17 cellular contexts compared by ENCODE assay signal in genomic region chr12:112161711-112162110, GRCh38. TPM values are rescaled to one million over a fixed set of nuclear protein-coding genes. Genes with fewer than 3 reads are reported as not detected.
DNase-seq lines count a peak whose midpoint lies in the region; ATAC-seq and TF ChIP-seq lines count a peak whose summit lies in the region.
"Had no signal": no experiment of that assay in that cellular context is flagged by ENCODE, and none has a peak within 500 bp of the region (broad histone marks: within the 10 kb centered on the region; RNA-seq: fewer than 3 reads in every experiment).

No MANE protein-coding gene starts in this region.

- intact Hi-C loops in activated CD4-positive, alpha-beta T cell treated with anti-CD3 and anti-CD28 coated beads, Interleukin-2, amount 10 ng/mL, durations not matched to agents 24 days and 14 days (cut with micrococcal nuclease), result no loop called here
- intact Hi-C loops in spleen (cut with DNase I; ENCODE audit: low total_unique reads), result no loop called here
- intact Hi-C loops in lower leg skin (cut with DNase I; ENCODE audit: low total_unique reads), result no loop called here

- 86 to 92% (median 88%) methylated on average over 9 of the region's 9 CpGs for WGBS in spleen, 5 donors
- WGBS in lower leg skin, 2 donors, result 56 to 75% methylated on average over 9 of the region's 9 CpGs

- TF ChIP-seq POLR2A in spleen (IDR thresholded peaks at IDR 0.05), result no peak
- TF ChIP-seq POLR2A in lower leg skin (IDR thresholded peaks at IDR 0.05), result no peak

- ATAC-seq in T-helper 17 cell, result no peak
- ATAC-seq: pancreas had no signal

- H3K27me3 ChIP-seq in spleen (replicated peaks in 1 of 7) (no peaks in the 10 kb centered on the region), H7 (ENCODE audit: control insufficient read depth, insufficient read depth, low read length) (no peaks in the 10 kb centered on the region)
- H3K27me3 ChIP-seq: BLaER1, pancreas, stomach, upper lobe of left lung had no signal

- TF ChIP-seq CTCF in fibroblast of pulmonary artery (IDR thresholded peaks at IDR 0.05; ENCODE audit: low read length, missing control alignments) (no peak), spleen (IDR thresholded peaks at IDR 0.05 in 8 of 11, conservative IDR thresholded peaks at IDR 0.05 in 3 of 11) (no peak), GM20000 (IDR thresholded peaks at IDR 0.05; ENCODE audit: extremely low read depth, missing control alignments) (no peak), lower leg skin (IDR thresholded peaks at IDR 0.05) (no peak)

- H3K4me1 ChIP-seq in spleen, result no peaks in the 10 kb centered on the region
- H3K4me1 ChIP-seq: BLaER1, pancreas, stomach, upper lobe of left lung had no signal

- H3K27ac Mint-ChIP-seq in activated CD4-positive, alpha-beta T cell treated with anti-CD3 and anti-CD28 coated beads, Interleukin-2, amount 10 ng/mL, durations not matched to agents 24 days and 14 days, result peak overlapping the region; percentile 26
- peak overlapping the region; percentile 53 for H3K27ac Mint-ChIP-seq in T-helper 17 cell
- H3K27ac Mint-ChIP-seq: activated CD4-positive, alpha-beta memory T cell treated with anti-CD3 and anti-CD28 coated beads, Interleukin-2, amount 10 ng/mL, durations not matched to agents 7 days and 5 days had no signal

- H3K9me3 Mint-ChIP-seq in activated CD4-positive, alpha-beta T cell treated with anti-CD3 and anti-CD28 coated beads, Interleukin-2, amount 10 ng/mL, durations not matched to agents 24 days and 14 days, result peaks cover 10% of the 10 kb centered on the region

- peaks cover 47% of the 10 kb centered on the region for H3K36me3 Mint-ChIP-seq in activated CD4-positive, alpha-beta T cell treated with anti-CD3 and anti-CD28 coated beads, Interleukin-2, amount 10 ng/mL, durations not matched to agents 24 days and 14 days (ENCODE audit: low read depth)
- H3K36me3 Mint-ChIP-seq in T-helper 17 cell (ENCODE audit: low read depth), result peaks cover 3% of the 10 kb centered on the region

- no peaks in the 10 kb centered on the region for H3K27me3 Mint-ChIP-seq in activated CD4-positive, alpha-beta T cell treated with anti-CD3 and anti-CD28 coated beads, Interleukin-2, amount 10 ng/mL, durations not matched to agents 24 days and 14 days
- no peaks in the 10 kb centered on the region for H3K27me3 Mint-ChIP-seq in T-helper 17 cell
- H3K27me3 Mint-ChIP-seq: activated CD4-positive, alpha-beta memory T cell treated with anti-CD3 and anti-CD28 coated beads, Interleukin-2, amount 10 ng/mL, durations not matched to agents 7 days and 5 days had no signal

- H3K4me1 Mint-ChIP-seq in activated CD4-positive, alpha-beta T cell treated with anti-CD3 and anti-CD28 coated beads, Interleukin-2, amount 10 ng/mL, durations not matched to agents 24 days and 14 days, result peaks cover 20% of the 10 kb centered on the region
- H3K4me1 Mint-ChIP-seq in T-helper 17 cell, result peaks cover 4% of the 10 kb centered on the region

- H3K9me3 ChIP-seq in T-helper 17 cell (ENCODE audit: control insufficient read depth, low read length, poor library complexity, severe bottlenecking) (peaks cover 5% of the 10 kb centered on the region), spleen (peaks cover 0 to 19% (median 9%) of the 10 kb centered on the region in 8 donors)
- H3K9me3 ChIP-seq: pancreas, upper lobe of left lung had no signal

- peaks cover 0 to 93% (median 64%) of the 10 kb centered on the region in 6 donors for H3K36me3 ChIP-seq in spleen
- H3K36me3 ChIP-seq in H7 (replicated peaks; ENCODE audit: control insufficient read depth, insufficient read depth, low read length), result peaks cover 8% of the 10 kb centered on the region

- no peak overlapping the region for H3K4me3 ChIP-seq in fibroblast of pulmonary artery (replicated peaks; ENCODE audit: low read depth, low read length)
- H3K4me3 ChIP-seq in spleen, result no peak overlapping the region
- H3K4me3 ChIP-seq in H7 (ENCODE audit: insufficient read depth, low read depth, low read length), result no peak overlapping the region
- H3K4me3 ChIP-seq in lower leg skin (ENCODE audit: low read depth, poor library complexity, severe bottlenecking), result no peak overlapping the region
- H3K4me3 ChIP-seq: BLaER1, pancreas, stomach, upper lobe of left lung had no signal

- no peak overlapping the region for H3K4me3 Mint-ChIP-seq in activated CD4-positive, alpha-beta T cell treated with anti-CD3 and anti-CD28 coated beads, Interleukin-2, amount 10 ng/mL, durations not matched to agents 24 days and 14 days
- H3K4me3 Mint-ChIP-seq in T-helper 17 cell, result no peak overlapping the region
- H3K4me3 Mint-ChIP-seq: activated CD4-positive, alpha-beta memory T cell treated with anti-CD3 and anti-CD28 coated beads, Interleukin-2, amount 10 ng/mL, durations not matched to agents 7 days and 5 days had no signal

- no peak overlapping the region for H3K27ac ChIP-seq in spleen
- H3K27ac ChIP-seq: BLaER1, pancreas, stomach, upper lobe of left lung had no signal

- DNase-seq in activated CD4-positive, alpha-beta T cell treated with anti-CD3 and anti-CD28 coated beads, Interleukin-2, amount 10 ng/mL, durations not matched to agents 24 days and 14 days, result no peak
- DNase-seq in activated CD4-positive, alpha-beta T cell treated with anti-CD3 and anti-CD28 coated beads, Interleukin-2, amount 50 U/mL, for 1 hour, result no peak
- DNase-seq in T-helper 17 cell (no peak), fibroblast of pulmonary artery (ENCODE audit: low read depth) (peak; percentile 8), spleen (peak; percentile 64), GM20000 (ENCODE audit: low spot score) (no peak), H7 (no peak), lower leg skin (ENCODE audit: low spot score in 2 of 2) (no peak)
- DNase-seq: activated CD4-positive, alpha-beta memory T cell treated with anti-CD3 and anti-CD28 coated beads, Interleukin-2, amount 10 ng/mL, durations not matched to agents 7 days and 5 days; NCI-H1436; NCI-H748 treated with DMSO at 0.1 percent for 48 hours; pancreas; SHP77; stimulated activated CD4-positive, alpha-beta T cell treated with anti-CD3 and anti-CD28 coated beads, Interleukin-2, amount 100 ng/mL, for 24 hours; stomach; upper lobe of left lung had no signal

RNA-seq across cellular contexts. Expression of gene TRAFD1, which starts 36.4 kb away (rescaled TPM):
- 45.6 and 48.3 TPM in 2 replicates for total RNA-seq in activated CD4-positive, alpha-beta T cell treated with anti-CD3 and anti-CD28 coated beads, Interleukin-2, amount 10 ng/mL, durations not matched to agents 24 days and 14 days
- total RNA-seq in T-helper 17 cell (10 to 100 TPM; 24.3 to 26.2 TPM), spleen (10 to 100 TPM; 47.3 to 63.4 (median 54.8) TPM), lower leg skin (10 to 100 TPM; 46.3 to 82.9 (median 67.4) TPM)
- 10 to 100 TPM; 18.6 to 31.2 (median 19.2) TPM for polyA plus RNA-seq in spleen
- 21.1 and 24.2 TPM in 2 replicates for total RNA-seq in H7 (2014; rRNA removed; shearing (Covaris generic))

RNA-seq across cellular contexts. Expression of gene NAA25, which starts 53.1 kb away (rescaled TPM):
- total RNA-seq in activated CD4-positive, alpha-beta T cell treated with anti-CD3 and anti-CD28 coated beads, Interleukin-2, amount 10 ng/mL, durations not matched to agents 24 days and 14 days, result 60.0 and 62.1 TPM in 2 replicates
- 10 to 100 TPM; 29.9 to 34.7 TPM for total RNA-seq in T-helper 17 cell
- 10 to 100 TPM; 25.6 to 40.3 (median 29.8) TPM for total RNA-seq in spleen
- polyA plus RNA-seq in spleen, result 1 to 10 TPM; 4.3 to 5.9 (median 5.3) TPM
- 23.2 and 30.3 TPM in 2 replicates for total RNA-seq in H7 (2014; rRNA removed; shearing (Covaris generic))
- total RNA-seq in lower leg skin, result 10 to 100 TPM; 13.9 to 30.8 (median 23.0) TPM

Comparison
In these comparisons a context has a peak if more than half of its experiments do, and no peak if none do; other contexts are left out.
1. DNase-seq: peak in fibroblast of pulmonary artery (single experiment) and spleen (single experiment); none in activated CD4-positive, alpha-beta T cell treated with anti-CD3 and anti-CD28 coated beads, Interleukin-2, amount 10 ng/mL, durations not matched to agents 24 days and 14 days (single experiment), activated CD4-positive, alpha-beta T cell treated with anti-CD3 and anti-CD28 coated beads, Interleukin-2, amount 50 U/mL, for 1 hour (single experiment), T-helper 17 cell (0 of 3), GM20000 (single experiment), H7 (single experiment) and lower leg skin (0 of 2).